Comparison of ENCODE assay signal across 11 cellular contexts in the genomic region with DNA sequence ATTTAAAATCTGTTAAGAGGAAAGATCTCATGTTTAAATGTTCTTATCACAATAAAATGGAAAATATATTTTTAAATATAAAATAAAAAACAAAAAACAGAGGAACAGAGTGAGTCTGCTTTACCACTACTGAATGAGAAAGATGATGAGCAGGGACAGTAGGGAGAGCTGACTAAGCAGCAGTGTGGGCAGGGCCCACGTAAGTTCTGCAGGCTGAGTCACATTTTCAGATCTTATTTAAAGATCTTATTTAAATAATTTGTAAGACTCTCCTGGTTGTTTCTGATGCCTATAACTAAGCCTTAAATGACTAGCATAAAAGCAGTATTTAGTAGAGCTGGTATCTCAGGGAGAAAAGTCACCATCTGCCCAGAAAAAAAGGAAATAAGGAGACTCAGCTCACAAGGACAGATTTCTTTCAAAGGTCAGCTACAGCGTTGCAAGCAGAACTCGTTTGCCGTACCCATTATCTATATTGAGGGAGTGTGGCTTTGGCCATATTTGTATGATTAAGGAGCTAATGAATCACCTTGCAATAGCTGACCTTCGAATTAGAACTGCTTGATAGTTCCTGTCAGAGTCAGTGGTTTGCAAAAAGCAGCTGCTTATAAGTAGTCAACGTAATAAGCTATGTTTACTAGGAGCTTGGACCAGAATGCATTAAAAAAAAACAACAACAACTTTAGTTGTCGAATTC.
DNase-seq lines count a peak whose midpoint lies in the region; ATAC-seq and TF ChIP-seq lines count a peak whose summit lies in the region.
"Had no signal": no experiment of that assay in that cellular context is flagged by ENCODE, and none has a peak within 500 bp of the region (broad histone marks: within the 10 kb centered on the region; RNA-seq: fewer than 3 reads in every experiment).

No MANE protein-coding gene starts in this region.

- in situ Hi-C loops in astrocyte of the spinal cord (cut with HindIII; ENCODE audit: low sequenced_read_pairs), result no loop called here

- peak; percentile 45 for ATAC-seq in HG03103 (IDR thresholded peaks at IDR 0.05; ENCODE audit: low read depth, unreplicated experiment)

- TF ChIP-seq CTCF in astrocyte of the spinal cord (IDR thresholded peaks at IDR 0.05; ENCODE audit: low read depth, low read length), result no peak

- H3K4me3 ChIP-seq in astrocyte of the spinal cord (ENCODE audit: low read depth, low read length), result no peak overlapping the region

- peak; percentile 22 for DNase-seq in stimulated activated CD4-positive, alpha-beta T cell treated with anti-CD3 and anti-CD28 coated beads, Interleukin-1b, Interleukin-23, amount 100 ng/mL, for 48 hours
- no peak for DNase-seq in stimulated activated CD4-positive, alpha-beta T cell treated with anti-CD3 and anti-CD28 coated beads, Interleukin-2, amount 100 ng/mL, for 48 hours
- DNase-seq in astrocyte of the spinal cord (ENCODE audit: low read depth, low spot score) (peak; percentile 48), stromal cell of bone marrow (ENCODE audit: low read depth) (peak; percentile 30), NCI-H2029 treated with DMSO at 0.1 percent for 48 hours (lab: John Stamatoyannopoulos, UW) (no peak), NCI-H82 treated with DMSO at 0.1 percent for 48 hours (lab: John Stamatoyannopoulos, UW; ENCODE audit: unreplicated experiment) (no peak), NCI-H2081 treated with DMSO at 0.1 percent for 48 hours (lab: John Stamatoyannopoulos, UW) (no peak)
- DNase-seq: CD4-positive, alpha-beta memory T cell; NCI-H69; stimulated activated naive CD4-positive, alpha-beta T cell treated with Interleukin-2 at 50 U/mL for 16 hours had no signal

Comparison
In these comparisons a context has a peak if more than half of its experiments do, and no peak if none do; other contexts are left out.
1. DNase-seq: peak in stimulated activated CD4-positive, alpha-beta T cell treated with anti-CD3 and anti-CD28 coated beads, Interleukin-1b, Interleukin-23, amount 100 ng/mL, for 48 hours (single experiment), astrocyte of the spinal cord (single experiment) and stromal cell of bone marrow (single experiment); none in stimulated activated CD4-positive, alpha-beta T cell treated with anti-CD3 and anti-CD28 coated beads, Interleukin-2, amount 100 ng/mL, for 48 hours (0 of 2), NCI-H2029 treated with DMSO at 0.1 percent for 48 hours (single experiment), NCI-H82 treated with DMSO at 0.1 percent for 48 hours (single experiment) and NCI-H2081 treated with DMSO at 0.1 percent for 48 hours (single experiment).